10 cellular contexts compared by ENCODE assay signal in the genomic region with DNA sequence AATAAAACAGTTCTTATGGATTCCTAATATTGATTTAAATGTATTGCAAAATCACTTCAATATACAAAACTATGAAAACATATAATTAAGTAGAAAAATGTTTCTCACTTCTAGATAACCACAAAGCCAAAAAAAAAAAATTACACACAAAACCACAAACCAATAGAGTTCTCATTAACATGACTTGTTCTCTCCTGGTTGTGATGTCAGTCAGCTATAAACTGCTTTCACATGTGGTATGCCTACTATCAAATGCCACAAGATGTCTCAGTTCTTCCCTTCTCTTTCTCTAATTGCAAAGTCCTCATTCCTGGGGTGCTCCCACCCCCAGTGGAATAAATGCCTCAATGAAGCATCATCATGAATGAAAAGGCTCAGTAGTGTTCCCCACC. TPM values are rescaled to one million over a fixed set of nuclear protein-coding genes. Genes with fewer than 3 reads are reported as not detected.
DNase-seq lines count a peak whose midpoint lies in the region; ATAC-seq lines count a peak whose summit lies in the region.
"Had no signal": no experiment of that assay in that cellular context is flagged by ENCODE, and none has a peak within 500 bp of the region (broad histone marks: within the 10 kb centered on the region; RNA-seq: fewer than 3 reads in every experiment).

No MANE protein-coding gene starts in this region.

- H3K9me3 Mint-ChIP-seq in activated CD4-positive, alpha-beta T cell treated with anti-CD3 and anti-CD28 coated beads for 36 hours (ENCODE audit: low read depth) = no peaks in the 10 kb centered on the region

- no peak overlapping the region for H3K4me3 Mint-ChIP-seq in activated CD4-positive, alpha-beta T cell treated with anti-CD3 and anti-CD28 coated beads for 36 hours

- ATAC-seq in activated CD4-positive, alpha-beta T cell treated with anti-CD3 and anti-CD28 coated beads for 36 hours = peak; percentile 96
- no peak for ATAC-seq in GM19324 (IDR thresholded peaks at IDR 0.05; ENCODE audit: low FRiP score, unreplicated experiment)
- ATAC-seq: right cardiac atrium had no signal

- no peaks in the 10 kb centered on the region for H3K36me3 Mint-ChIP-seq in activated CD4-positive, alpha-beta T cell treated with anti-CD3 and anti-CD28 coated beads for 36 hours (ENCODE audit: low read depth)

- peaks cover 25% of the 10 kb centered on the region for H3K4me1 Mint-ChIP-seq in activated CD4-positive, alpha-beta T cell treated with anti-CD3 and anti-CD28 coated beads for 36 hours

- H3K27me3 Mint-ChIP-seq in activated CD4-positive, alpha-beta T cell treated with anti-CD3 and anti-CD28 coated beads for 36 hours = peaks cover 19% of the 10 kb centered on the region

- no peak overlapping the region for H3K27ac Mint-ChIP-seq in activated CD4-positive, alpha-beta T cell treated with anti-CD3 and anti-CD28 coated beads for 36 hours

- POLR2A ChIA-PET in activated CD4-positive, alpha-beta T cell treated with anti-CD3 and anti-CD28 coated beads for 36 hours (lab: Charles Lee) = interaction anchor here (1.0 kb wide), 1 partner anchor 67 kb away, joined by 3 read pairs; no protein-coding TSS in a partner anchor

- intact Hi-C loops in activated CD4-positive, alpha-beta T cell treated with anti-CD3 and anti-CD28 coated beads for 36 hours (cut with DNase I, micrococcal nuclease) = loop anchor here (1.0 to 2.0 kb wide), 6 partner anchors 15 to 195 kb away; no protein-coding TSS in a partner anchor

- CTCF ChIA-PET in activated CD4-positive, alpha-beta T cell treated with anti-CD3 and anti-CD28 coated beads for 36 hours (lab: Charles Lee) = interaction anchor here (0.7 kb wide), 1 partner anchor 19 kb away, joined by 3 read pairs; no protein-coding TSS in a partner anchor

- H3K27ac ChIP-seq in caudate nucleus (ENCODE audit: low read depth, low read length) = peak overlapping the region; percentile 11

- DNase-seq in activated CD4-positive, alpha-beta T cell treated with anti-CD3 and anti-CD28 coated beads for 36 hours = peak; percentile 61
- no peak for DNase-seq in activated CD4-positive, alpha-beta T cell treated with anti-CD3 and anti-CD28 coated beads, Interleukin-2, amount 50 U/mL, for 1 hour
- DNase-seq in LHCN-M2 (ENCODE audit: low read depth) = peak; percentile 87
- DNase-seq in caudate nucleus (lab: John Stamatoyannopoulos, UW) = no peak
- peak; percentile 52 for DNase-seq in stimulated activated CD8-positive, alpha-beta memory T cell treated with anti-CD3 and anti-CD28 coated beads, Interleukin-4, amount 100 ng/mL, for 48 hours
- DNase-seq in NCI-H2029 (lab: John Stamatoyannopoulos, UW) = no peak
- DNase-seq in NAMALWA (ENCODE audit: low spot score) = no peak
- DNase-seq: right cardiac atrium, SHP77 had no signal

RNA-seq across cellular contexts. Expression of gene GNAI1, which starts 16.6 kb away (rescaled TPM):
- 1 to 10 TPM; 3.6 to 4.1 TPM for total RNA-seq in activated CD4-positive, alpha-beta T cell treated with anti-CD3 and anti-CD28 coated beads for 36 hours
- total RNA-seq in LHCN-M2 (2014; rRNA removed) = 84.0 and 95.9 TPM in 2 replicates
- polyA plus RNA-seq in LHCN-M2 (2012) = 36.7 TPM

Comparison
In these comparisons a context has a peak if more than half of its experiments do, and no peak if none do; other contexts are left out.
1. DNase-seq: peak in activated CD4-positive, alpha-beta T cell treated with anti-CD3 and anti-CD28 coated beads for 36 hours (single experiment), LHCN-M2 (single experiment) and stimulated activated CD8-positive, alpha-beta memory T cell treated with anti-CD3 and anti-CD28 coated beads, Interleukin-4, amount 100 ng/mL, for 48 hours (single experiment); none in activated CD4-positive, alpha-beta T cell treated with anti-CD3 and anti-CD28 coated beads, Interleukin-2, amount 50 U/mL, for 1 hour (single experiment), caudate nucleus (0 of 61), NCI-H2029 (single experiment) and NAMALWA (single experiment).
2. RNA of gene GNAI1, which starts 16.6 kb away (total RNA-seq): 84.0 to 95.9 TPM in LHCN-M2; 3.6 to 4.1 TPM in activated CD4-positive, alpha-beta T cell treated with anti-CD3 and anti-CD28 coated beads for 36 hours; every median in the first group is over 10 times any median in the second.